ENCODE assay signal across 9 cellular contexts in genomic region chr1:228964178-228964819, GRCh38.
DNase-seq lines count a peak whose midpoint lies in the region; ATAC-seq and TF ChIP-seq lines count a peak whose summit lies in the region.
"Had no signal": no experiment of that assay in that cellular context is flagged by ENCODE, and none has a peak within 500 bp of the region (broad histone marks: within the 10 kb centered on the region; RNA-seq: fewer than 3 reads in every experiment).

No MANE protein-coding gene starts in this region.

- intact Hi-C loops in heart right ventricle (cut with DNase I) = no loop called here

- ATAC-seq in WTC11 (no peak), heart right ventricle (peak; percentile 61 to 95 (median 91))
- no peak for ATAC-seq in natural killer cell treated with Interleukin-12 subunit alpha and Interleukin-12 subunit beta and Interleukin-15 and Interleukin-18, amount 100 ng/mL, for 72 hours

- H3K36me3 ChIP-seq in heart right ventricle = no peaks in the 10 kb centered on the region

- H3K27ac ChIP-seq in heart right ventricle = peak overlapping the region in 9 of 10 donors; percentile 41 to 72 (median 55)

- TF ChIP-seq CTCF in WTC11 (IDR thresholded peaks at IDR 0.05) = no peak
- no peak for TF ChIP-seq CTCF in heart right ventricle (IDR thresholded peaks at IDR 0.05)

- no peaks in the 10 kb centered on the region for H3K27me3 ChIP-seq in heart right ventricle

- H3K27me3 Mint-ChIP-seq in WTC11 (ENCODE audit: low read depth) = no peaks in the 10 kb centered on the region
- H3K27me3 Mint-ChIP-seq in natural killer cell treated with Interleukin-12 subunit alpha and Interleukin-12 subunit beta and Interleukin-15 and Interleukin-18, amount 100 ng/mL, for 72 hours = no peaks in the 10 kb centered on the region

- POLR2A ChIA-PET in WTC11 (lab: Charles Lee) = no interaction called here

- H3K9me3 ChIP-seq in heart right ventricle = no peaks in the 10 kb centered on the region

- H3K4me3 ChIP-seq in heart right ventricle = no peak overlapping the region

- H3K36me3 Mint-ChIP-seq in WTC11 = no peaks in the 10 kb centered on the region
- no peaks in the 10 kb centered on the region for H3K36me3 Mint-ChIP-seq in natural killer cell treated with Interleukin-12 subunit alpha and Interleukin-12 subunit beta and Interleukin-15 and Interleukin-18, amount 100 ng/mL, for 72 hours

- CTCF ChIA-PET in WTC11 (lab: Charles Lee) = no interaction called here

- no peak overlapping the region for H3K4me3 Mint-ChIP-seq in WTC11
- no peak overlapping the region for H3K4me3 Mint-ChIP-seq in natural killer cell treated with Interleukin-12 subunit alpha and Interleukin-12 subunit beta and Interleukin-15 and Interleukin-18, amount 100 ng/mL, for 72 hours

- DNase-seq in EL (peak; percentile 87), WTC11 (ENCODE audit: low spot score) (no peak), heart right ventricle (peak in 1 of 2 donors; percentile 32), renal cortical epithelial cell (ENCODE audit: low read depth) (peak; percentile 78), OCI-M2 (lab: John Stamatoyannopoulos, UW; ENCODE audit: unreplicated experiment) (no peak), GOT3 (lab: John Stamatoyannopoulos, UW) (no peak)
- no peak for DNase-seq in stimulated activated CD4-positive, alpha-beta T cell treated with anti-CD3 and anti-CD28 coated beads, Interleukin-1b, Interleukin-23, amount 100 ng/mL, for 48 hours
- DNase-seq in natural killer cell treated with Interleukin-12 subunit alpha and Interleukin-12 subunit beta and Interleukin-15 and Interleukin-18, amount 100 ng/mL, for 72 hours (ENCODE audit: low spot score) = no peak
- DNase-seq: SIG-M5 had no signal

- 42 to 44% methylated on average over 5 of the region's 5 CpGs for WGBS in heart right ventricle, 2 donors

- H3K9me3 Mint-ChIP-seq in WTC11 = no peaks in the 10 kb centered on the region; the same call in 1 of the 2 replicates
- no peaks in the 10 kb centered on the region for H3K9me3 Mint-ChIP-seq in natural killer cell treated with Interleukin-12 subunit alpha and Interleukin-12 subunit beta and Interleukin-15 and Interleukin-18, amount 100 ng/mL, for 72 hours

- H3K4me1 ChIP-seq in heart right ventricle = peaks cover 0 to 17% (median 13%) of the 10 kb centered on the region in 9 donors

- H3K4me1 Mint-ChIP-seq in WTC11 = peaks cover 29% of the 10 kb centered on the region
- H3K4me1 Mint-ChIP-seq in natural killer cell treated with Interleukin-12 subunit alpha and Interleukin-12 subunit beta and Interleukin-15 and Interleukin-18, amount 100 ng/mL, for 72 hours (ENCODE audit: low read depth in 2 of 2) = no peaks in the 10 kb centered on the region

- H3K27ac Mint-ChIP-seq in WTC11 = no peak overlapping the region
- no peak overlapping the region for H3K27ac Mint-ChIP-seq in natural killer cell treated with Interleukin-12 subunit alpha and Interleukin-12 subunit beta and Interleukin-15 and Interleukin-18, amount 100 ng/mL, for 72 hours

TF ChIP-seq in WTC11, 78 proteins besides CTCF, POLR2A, EP300 and RAD21:
- TF ChIP-seq E2F4 (CRISPR knock-in tag; IDR thresholded peaks at IDR 0.05; ENCODE audit: borderline replicate concordance, low read depth) (no peak), GABPB1 (CRISPR knock-in tag; IDR thresholded peaks at IDR 0.05) (peak; percentile 62), CREM (CRISPR knock-in tag; IDR thresholded peaks at IDR 0.05) (no peak), ZNF425 (CRISPR knock-in tag; conservative IDR thresholded peaks at IDR 0.05) (no peak), NFE2L1 (CRISPR knock-in tag; IDR thresholded peaks at IDR 0.05) (no peak), AR (CRISPR knock-in tag; IDR thresholded peaks at IDR 0.05) (no peak), GTF2I (CRISPR knock-in tag; conservative IDR thresholded peaks at IDR 0.05) (no peak)

Comparison
In these comparisons a context has a peak if more than half of its experiments do, and no peak if none do; other contexts are left out.
1. DNase-seq: peak in EL (single experiment) and renal cortical epithelial cell (single experiment); none in WTC11 (single experiment), stimulated activated CD4-positive, alpha-beta T cell treated with anti-CD3 and anti-CD28 coated beads, Interleukin-1b, Interleukin-23, amount 100 ng/mL, for 48 hours (single experiment), natural killer cell treated with Interleukin-12 subunit alpha and Interleukin-12 subunit beta and Interleukin-15 and Interleukin-18, amount 100 ng/mL, for 72 hours (single experiment), OCI-M2 (single experiment) and GOT3 (single experiment).
2. ATAC-seq: peak in heart right ventricle (8 of 8); none in WTC11 (single experiment) and natural killer cell treated with Interleukin-12 subunit alpha and Interleukin-12 subunit beta and Interleukin-15 and Interleukin-18, amount 100 ng/mL, for 72 hours (0 of 2).